In genomic region chr14:95662376-95663186, GRCh38 we compare ENCODE assay signal across 10 cellular contexts. TPM values are rescaled to one million over a fixed set of nuclear protein-coding genes. Genes with fewer than 3 reads are reported as not detected.
DNase-seq lines count a peak whose midpoint lies in the region; ATAC-seq, FAIRE-seq and TF ChIP-seq lines count a peak whose summit lies in the region.
"Had no signal": no experiment of that assay in that cellular context is flagged by ENCODE, and none has a peak within 500 bp of the region (broad histone marks: within the 10 kb centered on the region; RNA-seq: fewer than 3 reads in every experiment).

No MANE protein-coding gene starts in this region.

- no peak overlapping the region for H3K4me3 Mint-ChIP-seq in HFFc6
- no peak overlapping the region for H3K4me3 Mint-ChIP-seq in stimulated activated effector memory CD8-positive, alpha-beta T cell treated with anti-CD3 and anti-CD28 coated beads, Interleukin-12 subunit alpha, Interleukin-12 subunit beta, amount 100 ng/mL, for 72 hours

- no peaks in the 10 kb centered on the region for H3K4me1 Mint-ChIP-seq in HFFc6 (ENCODE audit: low read depth)
- H3K4me1 Mint-ChIP-seq in stimulated activated effector memory CD8-positive, alpha-beta T cell treated with anti-CD3 and anti-CD28 coated beads, Interleukin-12 subunit alpha, Interleukin-12 subunit beta, amount 100 ng/mL, for 72 hours = no peaks in the 10 kb centered on the region

- H3K36me3 Mint-ChIP-seq in HFFc6 (ENCODE audit: low read depth) = no peaks in the 10 kb centered on the region
- H3K36me3 Mint-ChIP-seq in stimulated activated effector memory CD8-positive, alpha-beta T cell treated with anti-CD3 and anti-CD28 coated beads, Interleukin-12 subunit alpha, Interleukin-12 subunit beta, amount 100 ng/mL, for 72 hours = no peaks in the 10 kb centered on the region

- no peaks in the 10 kb centered on the region for H3K36me3 ChIP-seq in small intestine (ENCODE audit: control insufficient read depth in 2 of 2, insufficient read depth in 2 of 2, low read length in 2 of 2)

- H3K9me3 Mint-ChIP-seq in HFFc6 = peaks cover 15% of the 10 kb centered on the region
- no peaks in the 10 kb centered on the region for H3K9me3 Mint-ChIP-seq in stimulated activated effector memory CD8-positive, alpha-beta T cell treated with anti-CD3 and anti-CD28 coated beads, Interleukin-12 subunit alpha, Interleukin-12 subunit beta, amount 100 ng/mL, for 72 hours

- ATAC-seq in GM19035 (IDR thresholded peaks at IDR 0.05; ENCODE audit: unreplicated experiment) = peak; percentile 53
- ATAC-seq in HG02840 (IDR thresholded peaks at IDR 0.05; ENCODE audit: low FRiP score, unreplicated experiment) = peak; percentile 31
- no peak for ATAC-seq in stimulated activated effector memory CD8-positive, alpha-beta T cell treated with anti-CD3 and anti-CD28 coated beads, Interleukin-12 subunit alpha, Interleukin-12 subunit beta, amount 100 ng/mL, for 72 hours

- H3K27ac ChIP-seq in small intestine (ENCODE audit: low read depth in 1 of 2, low read length in 1 of 2) = peak overlapping the region in 1 of 2 donors; percentile 17

- no peak overlapping the region for H3K4me3 ChIP-seq in small intestine (ENCODE audit: low read depth in 1 of 2, low read length in 2 of 2)

- H3K27me3 Mint-ChIP-seq in HFFc6 (ENCODE audit: insufficient read depth) = peaks cover 6% of the 10 kb centered on the region; the same call in 1 of the 2 replicates

- 12 to 45% (median 23%) methylated on average over 4 of the region's 4 CpGs for WGBS in small intestine, 3 donors

- no peak for TF ChIP-seq CTCF in HFFc6 (IDR thresholded peaks at IDR 0.05)

- peaks cover 0 to 6% of the 10 kb centered on the region in 2 donors for H3K27me3 ChIP-seq in small intestine (ENCODE audit: control insufficient read depth in 2 of 2, insufficient read depth in 2 of 2, low read length in 2 of 2)

- H3K27ac Mint-ChIP-seq in HFFc6 = no peak overlapping the region
- no peak overlapping the region for H3K27ac Mint-ChIP-seq in stimulated activated effector memory CD8-positive, alpha-beta T cell treated with anti-CD3 and anti-CD28 coated beads, Interleukin-12 subunit alpha, Interleukin-12 subunit beta, amount 100 ng/mL, for 72 hours

- no peaks in the 10 kb centered on the region for H3K9me3 ChIP-seq in small intestine (ENCODE audit: control insufficient read depth, low read depth)

- DNase-seq in NCI-H146 (lab: John Stamatoyannopoulos, UW) (peak; percentile 85), small intestine (peak; percentile 42), HFFc6 (no peak)
- DNase-seq in stimulated activated CD4-positive, alpha-beta T cell treated with anti-CD3 and anti-CD28 coated beads, Interleukin-4, amount 100 ng/mL, for 24 hours = no peak
- no peak for DNase-seq in stimulated activated effector memory CD8-positive, alpha-beta T cell treated with anti-CD3 and anti-CD28 coated beads, Interleukin-12 subunit alpha, Interleukin-12 subunit beta, amount 100 ng/mL, for 72 hours (ENCODE audit: low spot score in 2 of 2)
- DNase-seq: central memory CD4-positive, alpha-beta T cell; NCI-H2171 had no signal

- no peak for FAIRE-seq in small intestine (lab: Jason Lieb, UNC)
- FAIRE-seq: keratinocyte had no signal

- peaks cover 0 to 2% of the 10 kb centered on the region in 2 donors for H3K4me1 ChIP-seq in small intestine (ENCODE audit: control insufficient read depth in 2 of 2, insufficient read depth in 1 of 2, low read depth in 1 of 2, low read length in 1 of 2)

RNA-seq across cellular contexts. Expression of gene TCL1B, which starts 23.6 kb away (rescaled TPM):
- not detected for polyA plus RNA-seq in small intestine
- not detected for total RNA-seq in HFFc6 (2021; fragmentation: NEBNext Ultra II Directional; extraction: Animal tissue kit (Norgen Biotek cat#: 25700))
- polyA plus RNA-seq: keratinocyte had no signal

RNA-seq across cellular contexts. Expression of gene TCL1A, which starts 51.3 kb away (rescaled TPM):
- polyA plus RNA-seq in small intestine = 1 to 10 TPM in 1 of 3 donors, not detected in 2; 3.8 TPM
- not detected for total RNA-seq in HFFc6 (2021; fragmentation: NEBNext Ultra II Directional; extraction: Animal tissue kit (Norgen Biotek cat#: 25700))
- polyA plus RNA-seq: keratinocyte had no signal

Comparison
In these comparisons a context has a peak if more than half of its experiments do, and no peak if none do; other contexts are left out.
1. DNase-seq: peak in NCI-H146 (single experiment) and small intestine (single experiment); none in HFFc6 (single experiment), stimulated activated CD4-positive, alpha-beta T cell treated with anti-CD3 and anti-CD28 coated beads, Interleukin-4, amount 100 ng/mL, for 24 hours (single experiment) and stimulated activated effector memory CD8-positive, alpha-beta T cell treated with anti-CD3 and anti-CD28 coated beads, Interleukin-12 subunit alpha, Interleukin-12 subunit beta, amount 100 ng/mL, for 72 hours (0 of 2).